8 cellular contexts compared by ENCODE assay signal in genomic region chr1:99969729-99970591, GRCh38.
DNase-seq lines count a peak whose midpoint lies in the region; ATAC-seq, FAIRE-seq and TF ChIP-seq lines count a peak whose summit lies in the region.

SLC35A3 (plus strand) TSS chr1:99969996; CDS start chr1:99993555, 23,559 bp downstream.

- no peaks in the 10 kb centered on the region for H3K9me3 Mint-ChIP-seq in nephron
- no peaks in the 10 kb centered on the region for H3K9me3 Mint-ChIP-seq in stimulated activated naive CD8-positive, alpha-beta T cell treated with anti-CD3 and anti-CD28 coated beads, Interleukin-15, Interleukin-2, amounts not matched to agents 100 ng/mL and 50 ng/mL, for 24 hours

- TF ChIP-seq CTCF in fibroblast of pulmonary artery (IDR thresholded peaks at IDR 0.05; ENCODE audit: low read length, missing control alignments) (no peak), nephron (IDR thresholded peaks at IDR 0.05; ENCODE audit: unreplicated experiment in 3 of 3) (no peak)

- no peak for FAIRE-seq in RCC 7860 (lab: Jason Lieb, UNC)

- H3K4me3 Mint-ChIP-seq in nephron = peak within 1 kb of the TSS; percentile 99 to 100 (median 99)
- peak within 1 kb of the TSS; percentile 100 for H3K4me3 Mint-ChIP-seq in stimulated activated naive CD8-positive, alpha-beta T cell treated with anti-CD3 and anti-CD28 coated beads, Interleukin-15, Interleukin-2, amounts not matched to agents 100 ng/mL and 50 ng/mL, for 24 hours

- DNase-seq in DMS53 (lab: John Stamatoyannopoulos, UW) (peak; percentile 96), HuH-7.5 (ENCODE audit: low spot score) (peak; percentile 60), RCC 7860 (ENCODE audit: low spot score) (peak; percentile 63), fibroblast of pulmonary artery (ENCODE audit: low read depth) (peak; percentile 69)
- DNase-seq in activated T-helper 1 cell treated with anti-CD3 and anti-CD28 coated beads, Interleukin-2, amount 50 U/mL, for 16 hours (ENCODE audit: low read depth in 1 of 2, low spot score in 1 of 2) = peak; percentile 60 to 68

- no peaks in the 10 kb centered on the region for H3K27me3 Mint-ChIP-seq in nephron (ENCODE audit: low read depth)
- H3K27me3 Mint-ChIP-seq in stimulated activated naive CD8-positive, alpha-beta T cell treated with anti-CD3 and anti-CD28 coated beads, Interleukin-15, Interleukin-2, amounts not matched to agents 100 ng/mL and 50 ng/mL, for 24 hours = no peaks in the 10 kb centered on the region

- peaks cover 16% of the 10 kb centered on the region for H3K4me1 Mint-ChIP-seq in nephron
- peaks cover 30% of the 10 kb centered on the region for H3K4me1 Mint-ChIP-seq in stimulated activated naive CD8-positive, alpha-beta T cell treated with anti-CD3 and anti-CD28 coated beads, Interleukin-15, Interleukin-2, amounts not matched to agents 100 ng/mL and 50 ng/mL, for 24 hours (ENCODE audit: low read depth)

- ATAC-seq in GM21528 (IDR thresholded peaks at IDR 0.05; ENCODE audit: low FRiP score, unreplicated experiment) = peak; percentile 93

- peak within 1 kb of the TSS; percentile 88 for H3K4me3 ChIP-seq in fibroblast of pulmonary artery (replicated peaks; ENCODE audit: low read depth, low read length)

- peak within 1 kb of the TSS; percentile 87 to 96 (median 91) for H3K27ac Mint-ChIP-seq in nephron
- H3K27ac Mint-ChIP-seq in stimulated activated naive CD8-positive, alpha-beta T cell treated with anti-CD3 and anti-CD28 coated beads, Interleukin-15, Interleukin-2, amounts not matched to agents 100 ng/mL and 50 ng/mL, for 24 hours = peak within 1 kb of the TSS; percentile 96

- H3K36me3 Mint-ChIP-seq in nephron (ENCODE audit: low read depth) = no peaks in the 10 kb centered on the region
- no peaks in the 10 kb centered on the region for H3K36me3 Mint-ChIP-seq in stimulated activated naive CD8-positive, alpha-beta T cell treated with anti-CD3 and anti-CD28 coated beads, Interleukin-15, Interleukin-2, amounts not matched to agents 100 ng/mL and 50 ng/mL, for 24 hours (ENCODE audit: low read depth)

Comparison
In these comparisons a context has a peak if more than half of its experiments do, and no peak if none do; other contexts are left out.
1. Peak in every context shown above with its lines: DNase-seq, ATAC-seq and H3K4me3 ChIP-seq.